ENCODE assay signal across 19 cellular contexts in the genomic region with DNA sequence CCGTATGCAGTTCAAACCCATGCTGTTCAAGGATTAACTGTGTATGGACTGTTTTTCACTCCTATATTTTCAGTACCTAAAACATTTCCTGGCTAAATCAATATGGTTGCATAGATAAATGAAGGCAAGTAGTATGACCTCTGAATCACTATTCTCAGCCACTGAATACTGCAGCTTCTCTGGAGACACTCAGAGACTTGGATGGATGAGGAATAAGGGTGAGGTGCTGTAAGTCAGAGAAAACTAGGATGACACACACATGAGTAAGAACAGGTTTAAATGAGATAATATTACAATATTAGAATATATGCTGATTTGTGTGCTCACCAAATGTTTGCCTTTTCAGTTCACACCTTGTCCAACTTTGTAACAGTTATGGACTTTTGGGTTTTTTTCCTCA. TPM values are rescaled to one million over a fixed set of nuclear protein-coding genes. Genes with fewer than 3 reads are reported as not detected.
A peak's percentile ranks its signal among the peaks of the same experiment; 100 is the strongest.
DNase-seq lines count a peak whose midpoint lies in the region; ATAC-seq and TF ChIP-seq lines count a peak whose summit lies in the region.
"Had no signal": no experiment of that assay in that cellular context is flagged by ENCODE, and none has a peak within 500 bp of the region (broad histone marks: within the 10 kb centered on the region; RNA-seq: fewer than 3 reads in every experiment).

No MANE protein-coding gene starts in this region.

- DNase-seq in ELR (ENCODE audit: low read depth) (peak; percentile 89), HT1080 (ENCODE audit: low read depth) (peak; percentile 65), amniotic epithelial cell (ENCODE audit: low read depth) (peak; percentile 38), fibroblast of mammary gland (ENCODE audit: low read depth) (peak; percentile 80), NCI-H524 treated with DMSO at 0.1 percent for 48 hours (lab: John Stamatoyannopoulos, UW) (no peak), epidermal melanocyte (ENCODE audit: insufficient read length, low spot score) (no peak), LoVo (ENCODE audit: low spot score) (no peak)
- DNase-seq: Calu3; CD4-positive, CD25-positive, alpha-beta regulatory T cell; GDM1; MV-4-11; NCI-H1417 treated with DMSO at 0.1 percent for 48 hours; NCI-H2029; NCI-H345; NCI-H69; NK-92 treated with Interleukin-12 subunit alpha and Interleukin-12 subunit beta, amount 100 ng/mL, for 24 hours had no signal

- no peak for TF ChIP-seq CTCF in fibroblast of mammary gland (conservative IDR thresholded peaks at IDR 0.05; ENCODE audit: control insufficient read depth, insufficient read depth, low read depth, low read length)

- no peak overlapping the region for H3K4me3 ChIP-seq in fibroblast of mammary gland (ENCODE audit: control insufficient read depth, low read depth, low read length)
- H3K4me3 ChIP-seq: SK-N-MC had no signal

- ATAC-seq in GM18511 (IDR thresholded peaks at IDR 0.05; ENCODE audit: unreplicated experiment), result no peak
- ATAC-seq: Right ventricle myocardium inferior had no signal

RNA-seq across cellular contexts. Expression of gene ANXA1, which starts 26.0 kb away (rescaled TPM):
- total RNA-seq in HT1080 (2014; rRNA removed; shearing (Covaris generic)), result 613 and 627 TPM in 2 replicates
- polyA plus RNA-seq in HT1080 (2015; cell fraction: cytosol; rRNA removed), result 659 and 679 TPM in 2 replicates
- 1,039 and 1,113 TPM in 2 replicates for polyA plus RNA-seq in HT1080 (2015; cell fraction: nucleus; rRNA removed)

Comparison
In these comparisons a context has a peak if more than half of its experiments do, and no peak if none do; other contexts are left out.
1. DNase-seq: peak in ELR (single experiment), HT1080 (single experiment), amniotic epithelial cell (single experiment) and fibroblast of mammary gland (single experiment); none in NCI-H524 treated with DMSO at 0.1 percent for 48 hours (single experiment), epidermal melanocyte (single experiment) and LoVo (single experiment).